ENCODE assay signal across 27 cellular contexts in genomic region chr4:35754047-35754446, GRCh38.
"Had no signal": no experiment of that assay in that cellular context is flagged by ENCODE, and none has a peak within 500 bp of the region (broad histone marks: within the 10 kb centered on the region; RNA-seq: fewer than 3 reads in every experiment).

No MANE protein-coding gene starts in this region.

- H3K4me1 ChIP-seq: stomach, suprapubic skin, testis, thyroid gland, tibial artery, tibial nerve, transverse colon, upper lobe of left lung, upper lobe of right lung, uterus, vagina had no signal

- H3K27ac ChIP-seq: stomach, suprapubic skin, testis, thoracic aorta, thyroid gland, tibial artery, tibial nerve, transverse colon, upper lobe of left lung, upper lobe of right lung, uterus, vagina had no signal

- DNase-seq: stimulated activated CD4-positive, alpha-beta T cell treated with anti-CD3 and anti-CD28 coated beads, Interleukin-2, amount 100 ng/mL, for 48 hours; stimulated activated CD4-positive, alpha-beta T cell treated with anti-CD3 and anti-CD28 coated beads, Interleukin-4, amount 100 ng/mL, for 1 hour; stimulated activated CD4-positive, alpha-beta T cell treated with anti-CD3 and anti-CD28 coated beads, Interleukin-4, amount 100 ng/mL, for 24 hours; stimulated activated CD4-positive, alpha-beta T cell treated with anti-CD3 and anti-CD28 coated beads, Interleukin-4, amount 100 ng/mL, for 4 hours; stimulated activated CD8-positive, alpha-beta memory T cell treated with anti-CD3 and anti-CD28 coated beads, Interleukin-4, amount 100 ng/mL, for 48 hours; stimulated activated naive B cell treated with anti-CD40 and anti-IgM and Interleukin-4, amounts not matched to agents 10 μg/mL and 1 μg/mL and 100 μg/mL, for 72 hours; stimulated activated naive CD4-positive, alpha-beta T cell; stimulated activated naive CD4-positive, alpha-beta T cell treated with Interleukin-2 at 50 U/mL for 16 hours; stimulated activated naive CD8-positive, alpha-beta T cell treated with anti-CD3 and anti-CD28 coated beads, Interleukin-15, amount 100 ng/mL, for 72 hours; stimulated activated naive CD8-positive, alpha-beta T cell treated with anti-CD3 and anti-CD28 coated beads, Interleukin-15, Interleukin-2, amounts not matched to agents 100 U/mL and 50 U/mL, for 24 hours; stomach; substantia nigra; testis; thyroid gland; tibial artery; transverse colon; trophoblast cell; upper lobe of left lung; upper lobe of right lung; uterus had no signal

- H3K9me3 ChIP-seq: suprapubic skin, testis, thoracic aorta, thyroid gland, tibial artery, tibial nerve, transverse colon, upper lobe of left lung, upper lobe of right lung, uterus, vagina had no signal

- ATAC-seq: stimulated activated effector memory CD8-positive, alpha-beta T cell treated with anti-CD3 and anti-CD28 coated beads, Interleukin-12 subunit alpha, Interleukin-12 subunit beta, amount 100 ng/mL, for 72 hours; stimulated activated memory B cell treated with anti-CD40 and anti-IgM and Interleukin-4, amounts not matched to agents 10 μg/mL and 1 μg/mL and 100 μg/mL, for 72 hours; stimulated activated naive B cell treated with anti-CD40 and anti-IgM and Interleukin-4, amounts not matched to agents 10 μg/mL and 1 μg/mL and 100 μg/mL, for 72 hours; stimulated activated naive CD8-positive, alpha-beta T cell treated with anti-CD3 and anti-CD28 coated beads, Interleukin-15, amount 100 ng/mL, for 72 hours; stimulated activated naive CD8-positive, alpha-beta T cell treated with anti-CD3 and anti-CD28 coated beads, Interleukin-15, Interleukin-2, amounts not matched to agents 100 U/mL and 50 U/mL, for 24 hours; upper lobe of right lung had no signal

- H3K36me3 ChIP-seq: stomach, suprapubic skin, thoracic aorta, thyroid gland, tibial artery, tibial nerve, transverse colon, upper lobe of left lung, upper lobe of right lung, uterus, vagina had no signal

- H3K27me3 ChIP-seq: stomach, suprapubic skin, testis, thyroid gland, tibial artery, tibial nerve, transverse colon, upper lobe of left lung, upper lobe of right lung, uterus, vagina had no signal

- FAIRE-seq: urothelium cell line had no signal

- H3K4me3 ChIP-seq: stomach, suprapubic skin, testis, thoracic aorta, thyroid gland, tibial artery, tibial nerve, transverse colon, upper lobe of left lung, upper lobe of right lung, uterus, vagina had no signal
